Comparison of ENCODE assay signal across 22 cellular contexts in genomic region chr16:84058664-84059063, GRCh38. TPM values are rescaled to one million over a fixed set of nuclear protein-coding genes. Genes with fewer than 3 reads are reported as not detected.
"Had no signal": no experiment of that assay in that cellular context is flagged by ENCODE, and none has a peak within 500 bp of the region (broad histone marks: within the 10 kb centered on the region; RNA-seq: fewer than 3 reads in every experiment).

No MANE protein-coding gene starts in this region.

- H3K36me3 ChIP-seq: ovary had no signal

- H3K4me3 ChIP-seq: esophagus muscularis mucosa, lung, ovary had no signal

- H3K9me3 Mint-ChIP-seq: activated naive CD4-positive, alpha-beta T cell treated with anti-CD3 and anti-CD28 coated beads, Interleukin-2, amount 10 ng/mL, durations not matched to agents 7 days and 5 days; activated T-helper 2 cell treated with anti-CD3 and anti-CD28 coated beads, Interferon-gamma antibody, Interleukin-2, Interleukin-4, amounts not matched to agents 10 μg/mL and 5 μg/mL and 100 μg/mL, durations not matched to agents 14 hours and 24 hours and 36 hours; immature natural killer cell; mesothelial cell of epicardium; neural crest cell; stimulated activated naive B cell treated with anti-CD40 and anti-IgM and Interleukin-4, amounts not matched to agents 10 μg/mL and 1 μg/mL and 100 μg/mL, for 72 hours had no signal

- DNase-seq: activated CD4-positive, alpha-beta T cell treated with anti-CD3 and anti-CD28 coated beads, Interleukin-2, amount 50 U/mL, for 1 hour; activated naive CD4-positive, alpha-beta T cell treated with anti-CD3 and anti-CD28 coated beads, Interleukin-2, amount 10 ng/mL, durations not matched to agents 7 days and 5 days; immature natural killer cell; SIG-M5; stimulated activated CD4-positive, alpha-beta T cell treated with anti-CD3 and anti-CD28 coated beads, Interleukin-15, amount 100 ng/mL, for 24 hours; stimulated activated CD4-positive, alpha-beta T cell treated with anti-CD3 and anti-CD28 coated beads, Interleukin-4, amount 100 ng/mL, for 1 hour; stimulated activated naive B cell treated with anti-CD40 and anti-IgM and Interleukin-4, amounts not matched to agents 10 μg/mL and 1 μg/mL and 100 μg/mL, for 72 hours; substantia nigra; T-helper 2 cell; trophoblast cell had no signal

- H3K4me1 Mint-ChIP-seq: activated naive CD4-positive, alpha-beta T cell treated with anti-CD3 and anti-CD28 coated beads, Interleukin-2, amount 10 ng/mL, durations not matched to agents 7 days and 5 days; immature natural killer cell; mesothelial cell of epicardium had no signal

- H3K4me3 Mint-ChIP-seq: activated naive CD4-positive, alpha-beta T cell treated with anti-CD3 and anti-CD28 coated beads, Interleukin-2, amount 10 ng/mL, durations not matched to agents 7 days and 5 days; immature natural killer cell; mesothelial cell of epicardium; neural crest cell; stimulated activated naive B cell treated with anti-CD40 and anti-IgM and Interleukin-4, amounts not matched to agents 10 μg/mL and 1 μg/mL and 100 μg/mL, for 72 hours had no signal

- ATAC-seq: activated CD4-positive, CD25-positive, alpha-beta regulatory T cell treated with anti-CD3 and anti-CD28 coated beads, Interleukin-2, amount 50 U/mL, for 24 hours; stimulated activated naive B cell treated with anti-CD40 and anti-IgM and Interleukin-4, amounts not matched to agents 10 μg/mL and 1 μg/mL and 100 μg/mL, for 72 hours had no signal

- H3K9me3 ChIP-seq: esophagus muscularis mucosa, ovary had no signal

- H3K27me3 Mint-ChIP-seq: activated naive CD4-positive, alpha-beta T cell treated with anti-CD3 and anti-CD28 coated beads, Interleukin-2, amount 10 ng/mL, durations not matched to agents 7 days and 5 days; stimulated activated naive B cell treated with anti-CD40 and anti-IgM and Interleukin-4, amounts not matched to agents 10 μg/mL and 1 μg/mL and 100 μg/mL, for 72 hours had no signal

- H3K27ac ChIP-seq: esophagus muscularis mucosa, ovary had no signal

- H3K27me3 ChIP-seq: esophagus muscularis mucosa, ovary had no signal

- H3K27ac Mint-ChIP-seq: activated naive CD4-positive, alpha-beta T cell treated with anti-CD3 and anti-CD28 coated beads, Interleukin-2, amount 10 ng/mL, durations not matched to agents 7 days and 5 days; activated T-helper 2 cell treated with anti-CD3 and anti-CD28 coated beads, Interferon-gamma antibody, Interleukin-2, Interleukin-4, amounts not matched to agents 10 μg/mL and 5 μg/mL and 100 μg/mL, durations not matched to agents 14 hours and 24 hours and 36 hours; mesothelial cell of epicardium; stimulated activated naive B cell treated with anti-CD40 and anti-IgM and Interleukin-4, amounts not matched to agents 10 μg/mL and 1 μg/mL and 100 μg/mL, for 72 hours had no signal

RNA-seq across cellular contexts. Expression of gene SLC38A8, which starts 16.1 kb away (rescaled TPM):
- total RNA-seq: activated CD8-positive, alpha-beta memory T cell treated with anti-CD3 and anti-CD28 coated beads for 36 hours; activated T-helper 2 cell treated with anti-CD3 and anti-CD28 coated beads, Interferon-gamma antibody, Interleukin-2, Interleukin-4, amounts not matched to agents 10 μg/mL and 5 μg/mL and 100 μg/mL, durations not matched to agents 14 hours and 24 hours and 36 hours; astrocyte; bronchial epithelial cell; esophagus muscularis mucosa; glomerular endothelial cell; lung; mesothelial cell of epicardium; myocyte; neural crest cell had no signal
- polyA plus RNA-seq: immature natural killer cell had no signal
